Comparison of ENCODE assay signal across 9 cellular contexts in genomic region chr15:58458076-58458475, GRCh38. TPM values are rescaled to one million over a fixed set of nuclear protein-coding genes. Genes with fewer than 3 reads are reported as not detected.
DNase-seq lines count a peak whose midpoint lies in the region; ATAC-seq and TF ChIP-seq lines count a peak whose summit lies in the region.
"Had no signal": no experiment of that assay in that cellular context is flagged by ENCODE, and none has a peak within 500 bp of the region (broad histone marks: within the 10 kb centered on the region; RNA-seq: fewer than 3 reads in every experiment).

No MANE protein-coding gene starts in this region.

- no peaks in the 10 kb centered on the region for H3K36me3 ChIP-seq in CD4-positive, CD25-positive, alpha-beta regulatory T cell (ENCODE audit: control insufficient read depth, insufficient read depth, low read length)
- H3K36me3 ChIP-seq in IMR-90 (ENCODE audit: control insufficient read depth, insufficient read depth, low read length) (no peaks in the 10 kb centered on the region), ovary (no peaks in the 10 kb centered on the region), Caco-2 (ENCODE audit: control insufficient read depth, insufficient read depth, low read length) (no peaks in the 10 kb centered on the region; the same call in 1 of the 2 replicates)

- H3K36me3 Mint-ChIP-seq in CD4-positive, CD25-positive, alpha-beta regulatory T cell, result no peaks in the 10 kb centered on the region
- H3K36me3 Mint-ChIP-seq in activated naive CD8-positive, alpha-beta T cell treated with anti-CD3 and anti-CD28 coated beads, Interleukin-2, amount 50 U/mL, for 24 hours (ENCODE audit: low read depth), result no peaks in the 10 kb centered on the region
- peaks cover 14% of the 10 kb centered on the region for H3K36me3 Mint-ChIP-seq in Caco-2 (ENCODE audit: insufficient read depth, unreplicated experiment)

- peak overlapping the region; percentile 34; the same call in 1 of the 2 replicates for H4K5ac ChIP-seq in IMR-90 (ENCODE audit: low read depth, low read length)

- H4K8ac ChIP-seq in IMR-90 (ENCODE audit: low read depth in 2 of 2, low read length in 2 of 2), result peak overlapping the region; percentile 20 to 61; a peak in 2 of 4 replicates

- CTCF ChIA-PET in IMR-90 (lab: Yijun Ruan, JAX) (interaction anchor here (0.5 kb wide), 1 partner anchor 77 kb away, joined by 4 read pairs; no protein-coding TSS in a partner anchor), Caco-2 (lab: Charles Lee) (no interaction called here)

- no peaks in the 10 kb centered on the region; the same call in 1 of the 2 replicates for H4K20me1 ChIP-seq in IMR-90 (ENCODE audit: insufficient read depth, low read length)

- no peaks in the 10 kb centered on the region for H3K79me1 ChIP-seq in IMR-90 (ENCODE audit: low read depth in 1 of 2, low read length in 2 of 2)

- peak overlapping the region; percentile 86 for H2AK5ac ChIP-seq in IMR-90 (ENCODE audit: low read depth, low read length)

- H2AK9ac ChIP-seq in IMR-90 (replicated peaks; ENCODE audit: low read depth, low read length, poor library complexity), result no peak overlapping the region

- TF ChIP-seq POLR2A in IMR-90 (IDR thresholded peaks at IDR 0.05; ENCODE audit: low read depth, low read length) (no peak), ovary (IDR thresholded peaks at IDR 0.05) (no peak)

- H3K4me3 Mint-ChIP-seq in CD4-positive, CD25-positive, alpha-beta regulatory T cell, result peak overlapping the region in 1 of 4 donors; percentile 5
- peak overlapping the region; percentile 25 for H3K4me3 Mint-ChIP-seq in activated naive CD8-positive, alpha-beta T cell treated with anti-CD3 and anti-CD28 coated beads, Interleukin-2, amount 50 U/mL, for 24 hours
- H3K4me3 Mint-ChIP-seq in Caco-2 (ENCODE audit: unreplicated experiment), result no peak overlapping the region

- H2AFZ ChIP-seq in IMR-90 (replicated peaks; ENCODE audit: low read length, poor library complexity), result no peak overlapping the region

- peak overlapping the region; percentile 62; the same call in 1 of the 2 replicates for H3K18ac ChIP-seq in IMR-90 (ENCODE audit: low read depth, low read length)

- H3K4me1 ChIP-seq in CD4-positive, CD25-positive, alpha-beta regulatory T cell (ENCODE audit: control insufficient read depth, insufficient read depth, low read length, poor library complexity, severe bottlenecking), result peaks cover 19% of the 10 kb centered on the region
- peaks cover 9% of the 10 kb centered on the region for H3K4me1 ChIP-seq in IMR-90 (ENCODE audit: control insufficient read depth, insufficient read depth, low read length)
- no peaks in the 10 kb centered on the region for H3K4me1 ChIP-seq in ovary (ENCODE audit: insufficient read depth)
- H3K4me1 ChIP-seq in Caco-2, result peaks cover 50% of the 10 kb centered on the region

- H3K9me1 ChIP-seq in IMR-90 (ENCODE audit: insufficient read depth, low read length), result peaks cover 14% of the 10 kb centered on the region

- BruUV-seq in IMR-90 (replicated peaks; lab: Mats Ljungman, UMichigan) (no TSS peak), Caco-2 (replicated peaks; lab: Mats Ljungman, UMichigan) (no TSS peak)

- no peaks in the 10 kb centered on the region for H3K9me3 ChIP-seq in CD4-positive, CD25-positive, alpha-beta regulatory T cell (ENCODE audit: control insufficient read depth in 2 of 2, low read length in 2 of 2)
- H3K9me3 ChIP-seq in IMR-90 (ENCODE audit: control insufficient read depth, insufficient read depth, low read length), result no peaks in the 10 kb centered on the region
- no peaks in the 10 kb centered on the region for H3K9me3 ChIP-seq in ovary
- H3K9me3 ChIP-seq in Caco-2, result no peaks in the 10 kb centered on the region

- H2BK15ac ChIP-seq in IMR-90 (ENCODE audit: low read depth, low read length), result peak overlapping the region; percentile 89; the same call in 2 of the 3 replicates

- ATAC-seq in CD4-positive, CD25-positive, alpha-beta regulatory T cell (ENCODE audit: low read depth in 2 of 2), result peak in 1 of 2 donors; percentile 21
- ATAC-seq in IMR-90 (ENCODE audit: low read depth) (no peak), SK-N-SH treated with all-trans-retinoic acid at 6 μM for 48 hours (no peak)
- ATAC-seq in activated naive CD8-positive, alpha-beta T cell treated with anti-CD3 and anti-CD28 coated beads, Interleukin-2, amount 50 U/mL, for 24 hours, result no peak

- H3K27ac Mint-ChIP-seq in CD4-positive, CD25-positive, alpha-beta regulatory T cell, result peak overlapping the region in 2 of 3 donors; percentile 44 to 54
- peak overlapping the region; percentile 85 for H3K27ac Mint-ChIP-seq in activated naive CD8-positive, alpha-beta T cell treated with anti-CD3 and anti-CD28 coated beads, Interleukin-2, amount 50 U/mL, for 24 hours
- no peak overlapping the region for H3K27ac Mint-ChIP-seq in Caco-2 (ENCODE audit: unreplicated experiment)

- H3K56ac ChIP-seq in IMR-90 (ENCODE audit: extremely low read depth, insufficient read depth, low read length), result no peak overlapping the region

- DNase-seq in CD4-positive, CD25-positive, alpha-beta regulatory T cell, result peak in 1 of 3 donors; percentile 59
- DNase-seq in IMR-90 (no peak), lung microvascular endothelial cell (ENCODE audit: low read depth in 2 of 2) (peak; percentile 64 to 87), ovary (no peak), retina (no peak), Caco-2 (no peak)
- DNase-seq in activated naive CD8-positive, alpha-beta T cell treated with anti-CD3 and anti-CD28 coated beads, Interleukin-2, amount 50 U/mL, for 24 hours, result no peak

- intact Hi-C loops in IMR-90 (cut with micrococcal nuclease), result no loop called here
- intact Hi-C loops in ovary (cut with DNase I), result no loop called here
- intact Hi-C loops in Caco-2 (cut with micrococcal nuclease; ENCODE audit: unreplicated experiment), result no loop called here

- no peaks in the 10 kb centered on the region for H3K27me3 Mint-ChIP-seq in CD4-positive, CD25-positive, alpha-beta regulatory T cell
- H3K27me3 Mint-ChIP-seq in activated naive CD8-positive, alpha-beta T cell treated with anti-CD3 and anti-CD28 coated beads, Interleukin-2, amount 50 U/mL, for 24 hours, result no peaks in the 10 kb centered on the region
- no peaks in the 10 kb centered on the region for H3K27me3 Mint-ChIP-seq in Caco-2 (ENCODE audit: insufficient read depth, unreplicated experiment)

- no peak for TF ChIP-seq RAD21 in IMR-90 (IDR thresholded peaks at IDR 0.05; ENCODE audit: low read length)

- H3K14ac ChIP-seq in IMR-90 (replicated peaks; ENCODE audit: low read depth, low read length), result peak overlapping the region; percentile 90

- peaks cover 15 to 65% (median 32%) of the 10 kb centered on the region in 4 donors for H3K4me1 Mint-ChIP-seq in CD4-positive, CD25-positive, alpha-beta regulatory T cell
- H3K4me1 Mint-ChIP-seq in activated naive CD8-positive, alpha-beta T cell treated with anti-CD3 and anti-CD28 coated beads, Interleukin-2, amount 50 U/mL, for 24 hours, result peaks cover 89% of the 10 kb centered on the region
- peaks cover 51% of the 10 kb centered on the region for H3K4me1 Mint-ChIP-seq in Caco-2 (ENCODE audit: low read depth, unreplicated experiment)

- H2BK5ac ChIP-seq in IMR-90 (ENCODE audit: low read depth, low read length, poor library complexity, severe bottlenecking), result no peak overlapping the region

- in situ Hi-C loops in IMR-90 (cut with MboI; ENCODE audit: low sequenced_read_pairs), result no loop called here

- no CpG with 5 or more reads among the region's 3 CpGs for WGBS in IMR-90 (ENCODE audit: extremely low coverage in 2 of 2, insufficient read length in 1 of 2), 2 experiments
- WGBS in ovary, 3 donors, result 32 to 47% (median 43%) methylated on average over 3 of the region's 3 CpGs

- H3K23ac ChIP-seq in IMR-90 (ENCODE audit: low read depth, low read length), result peak overlapping the region; percentile 71; the same call in 1 of the 2 replicates

- no peaks in the 10 kb centered on the region for H3K9me3 Mint-ChIP-seq in CD4-positive, CD25-positive, alpha-beta regulatory T cell
- H3K9me3 Mint-ChIP-seq in activated naive CD8-positive, alpha-beta T cell treated with anti-CD3 and anti-CD28 coated beads, Interleukin-2, amount 50 U/mL, for 24 hours, result no peaks in the 10 kb centered on the region
- no peaks in the 10 kb centered on the region for H3K9me3 Mint-ChIP-seq in Caco-2 (ENCODE audit: unreplicated experiment)

- H3K27ac ChIP-seq in CD4-positive, CD25-positive, alpha-beta regulatory T cell (ENCODE audit: insufficient read depth, low read length, poor library complexity, severe bottlenecking), result no peak overlapping the region
- H3K27ac ChIP-seq in IMR-90 (ENCODE audit: insufficient read depth, low read length) (no peak overlapping the region), ovary (no peak overlapping the region)

- peak overlapping the region; percentile 86 for H2BK120ac ChIP-seq in IMR-90 (ENCODE audit: low read depth, low read length)

- H3K27me3 ChIP-seq in CD4-positive, CD25-positive, alpha-beta regulatory T cell (ENCODE audit: control insufficient read depth, insufficient read depth, low read length), result no peaks in the 10 kb centered on the region
- H3K27me3 ChIP-seq in IMR-90 (ENCODE audit: control insufficient read depth, insufficient read depth, low read length) (no peaks in the 10 kb centered on the region), ovary (no peaks in the 10 kb centered on the region), Caco-2 (replicated peaks; ENCODE audit: control insufficient read depth, insufficient read depth, low read length) (no peaks in the 10 kb centered on the region)

- H4K91ac ChIP-seq in IMR-90 (ENCODE audit: insufficient read depth, low read depth, low read length), result peak overlapping the region; percentile 45; the same call in 1 of the 2 replicates

- TF ChIP-seq CTCF in IMR-90 (conservative IDR thresholded peaks at IDR 0.05; ENCODE audit: low read depth, low read length), result no peak
- TF ChIP-seq CTCF in ovary (IDR thresholded peaks at IDR 0.05), result no peak
- TF ChIP-seq CTCF in Caco-2 (IDR thresholded peaks at IDR 0.05; ENCODE audit: insufficient read depth in 1 of 2, low read depth in 1 of 2, low read length in 1 of 2, severe bottlenecking in 1 of 2, unreplicated experiment in 1 of 2), result no peak

- H3K4ac ChIP-seq in IMR-90 (ENCODE audit: low read depth, low read length), result peak overlapping the region; percentile 70; the same call in 1 of the 2 replicates

- no peak overlapping the region for H3K4me3 ChIP-seq in CD4-positive, CD25-positive, alpha-beta regulatory T cell (ENCODE audit: low read depth, low read length)
- no peak overlapping the region for H3K4me3 ChIP-seq in IMR-90 (ENCODE audit: insufficient read depth, low read depth, low read length)
- no peak overlapping the region for H3K4me3 ChIP-seq in ovary
- H3K4me3 ChIP-seq in Caco-2 (ENCODE audit: low read depth, low read length), result no peak overlapping the region

- peak overlapping the region; percentile 83 for H2BK20ac ChIP-seq in IMR-90 (ENCODE audit: low read depth, low read length)

- POLR2A ChIA-PET in IMR-90 (lab: Charles Lee; ENCODE audit: unreplicated experiment) (interaction anchor here (0.6 kb wide), 1 partner anchor 1940 kb away, joined by 3 read pairs; no protein-coding TSS in a partner anchor), Caco-2 (lab: Charles Lee) (no interaction called here)

- H3K9ac ChIP-seq in IMR-90 (ENCODE audit: low read depth, low read length), result no peak overlapping the region

- no peak for TF ChIP-seq EP300 in ovary (IDR thresholded peaks at IDR 0.05)

- H3K4me2 ChIP-seq in IMR-90 (ENCODE audit: low read depth, low read length), result no peak overlapping the region

- dilution Hi-C loops in IMR-90 (cut with HindIII; ENCODE audit: low sequenced_read_pairs, unreplicated experiment), result no loop called here

RNA-seq across cellular contexts. Expression of gene LIPC, which starts 26.3 kb away (rescaled TPM):
- 0.99 TPM for total RNA-seq in CD4-positive, CD25-positive, alpha-beta regulatory T cell
- polyA plus RNA-seq in CD4-positive, CD25-positive, alpha-beta regulatory T cell, result 1 to 10 TPM in 3 of 4 donors, under 1 TPM in 1; 0.54 to 1.7 (median 1.6) TPM
- total RNA-seq in IMR-90 (2012; rRNA removed) (under 0.01 TPM in 1 of 2 replicates, not detected in the other), lung microvascular endothelial cell (0.22 TPM in 1 of 2 replicates, not detected in the other), ovary (under 1 TPM; 0.28 to 0.82 (median 0.72) TPM), Caco-2 (2022) (17.6 and 18.7 TPM in 2 replicates)
- polyA plus RNA-seq in IMR-90 (2012; rRNA removed) (0.07 and 0.14 TPM in 2 replicates), ovary (1 to 10 TPM in 1 of 2 donors, under 1 TPM in 1; 0.31 to 1.1 TPM)
- 0.05 and 0.19 TPM in 2 replicates for polyA plus RNA-seq in IMR-90 (2012; cell fraction: cytosol; rRNA removed)
- 0.12 TPM in 1 of 2 replicates, not detected in the other for polyA plus RNA-seq in IMR-90 (2012; cell fraction: nucleus; rRNA removed; ENCODE audit: low replicate concordance)
- total RNA-seq: H1 had no signal
- polyA plus RNA-seq: H1 had no signal

Comparison
In these comparisons a context has a peak if more than half of its experiments do, and no peak if none do; other contexts are left out.
1. DNase-seq: peak in lung microvascular endothelial cell (2 of 2); none in IMR-90 (single experiment), activated naive CD8-positive, alpha-beta T cell treated with anti-CD3 and anti-CD28 coated beads, Interleukin-2, amount 50 U/mL, for 24 hours (single experiment), ovary (0 of 5), retina (single experiment) and Caco-2 (0 of 2).